8 cellular contexts compared by ENCODE assay signal in the genomic region with DNA sequence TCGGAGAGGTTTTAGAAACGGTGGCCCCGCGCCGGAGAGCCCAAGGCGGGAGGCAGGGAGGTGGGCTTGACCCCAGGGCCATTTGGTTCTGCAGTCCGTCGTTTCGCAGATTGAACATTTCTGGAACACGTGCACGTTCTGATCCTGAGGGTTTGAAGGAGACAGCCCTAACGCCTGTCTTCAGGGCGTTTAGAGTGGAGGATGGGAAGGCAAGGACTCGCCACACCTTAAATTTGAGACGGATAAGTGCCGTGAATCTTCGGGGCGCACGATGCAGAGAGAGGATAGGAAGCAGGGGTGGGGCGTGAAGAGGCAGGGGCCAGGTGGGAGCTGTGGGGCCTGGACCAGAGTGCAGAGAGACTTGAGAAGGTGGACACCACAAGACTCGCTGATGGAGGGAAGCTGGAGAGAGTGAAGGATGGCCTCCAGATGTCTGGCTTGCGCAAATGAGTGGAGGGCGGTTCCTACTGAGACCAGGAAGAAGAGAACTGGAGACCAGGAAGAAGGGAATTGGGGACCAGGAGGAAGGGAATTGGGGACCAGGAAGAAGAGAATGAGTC. TPM values are rescaled to one million over a fixed set of nuclear protein-coding genes. Genes with fewer than 3 reads are reported as not detected.
A peak's percentile ranks its signal among the peaks of the same experiment; 100 is the strongest.
DNase-seq lines count a peak whose midpoint lies in the region; ATAC-seq and TF ChIP-seq lines count a peak whose summit lies in the region.

No MANE protein-coding gene starts in this region.

- H3K4me1 ChIP-seq in heart right ventricle (peaks cover 0 to 42% (median 30%) of the 10 kb centered on the region in 9 donors), mesendoderm (ENCODE audit: control insufficient read depth, low read depth, low read length) (peaks cover 13% of the 10 kb centered on the region), upper lobe of right lung (peaks cover 30% of the 10 kb centered on the region)

- H2BK120ac ChIP-seq in mesendoderm (ENCODE audit: low read depth, low read length): no peak overlapping the region

- ATAC-seq in heart right ventricle: no peak
- no peak for ATAC-seq in Right ventricle myocardium inferior
- no peak for ATAC-seq in upper lobe of right lung
- no peak for ATAC-seq in HG02970 (IDR thresholded peaks at IDR 0.05; ENCODE audit: low FRiP score, unreplicated experiment)

- H3K9me3 ChIP-seq in heart right ventricle: no peaks in the 10 kb centered on the region
- H3K9me3 ChIP-seq in upper lobe of right lung: no peaks in the 10 kb centered on the region

- peak overlapping the region; percentile 71 for H3K4ac ChIP-seq in mesendoderm (ENCODE audit: low read depth, low read length)

- H2BK15ac ChIP-seq in mesendoderm (replicated peaks; ENCODE audit: low read depth): no peak overlapping the region

- DNase-seq in heart right ventricle: no peak
- no peak for DNase-seq in Right ventricle myocardium inferior (ENCODE audit: missing footprints)
- no peak for DNase-seq in astrocyte of the cerebellum (ENCODE audit: low read depth)
- no peak for DNase-seq in mesendoderm
- DNase-seq in upper lobe of right lung: no peak
- no peak for DNase-seq in HuH-7.5 (ENCODE audit: low spot score)
- DNase-seq in midbrain (lab: John Stamatoyannopoulos, UW): no peak

- no peak overlapping the region for H4K8ac ChIP-seq in mesendoderm (ENCODE audit: low read depth, low read length)

- 58 to 59% methylated on average over 23 of the region's 23 CpGs for WGBS in heart right ventricle, 2 donors
- no CpG with 5 or more reads among the region's 23 CpGs for WGBS in mesendoderm (ENCODE audit: extremely low coverage, insufficient coverage, low lambda C conversion rate)

- no peak overlapping the region for H3K18ac ChIP-seq in mesendoderm (ENCODE audit: low read length)

- peak overlapping the region; percentile 52 for H3K4me2 ChIP-seq in mesendoderm (ENCODE audit: low read length)

- H3K23ac ChIP-seq in mesendoderm (ENCODE audit: low read length): no peak overlapping the region

- H3K27ac ChIP-seq in heart right ventricle (no peak overlapping the region), mesendoderm (ENCODE audit: low read depth, low read length) (no peak overlapping the region), upper lobe of right lung (no peak overlapping the region)

- in situ Hi-C loops in astrocyte of the cerebellum (cut with HindIII; ENCODE audit: low sequenced_read_pairs): no loop called here

- H3K27me3 ChIP-seq in heart right ventricle: peaks cover 0 to 8% (median 0%) of the 10 kb centered on the region in 7 donors
- no peaks in the 10 kb centered on the region for H3K27me3 ChIP-seq in mesendoderm (ENCODE audit: insufficient read depth, low read length, poor library complexity)
- no peaks in the 10 kb centered on the region for H3K27me3 ChIP-seq in upper lobe of right lung

- H3K56ac ChIP-seq in mesendoderm (ENCODE audit: low read length): peak overlapping the region; percentile 88

- H3K4me3 ChIP-seq in heart right ventricle (peak overlapping the region in 9 of 10 donors; percentile 78 to 94 (median 89)), astrocyte of the cerebellum (ENCODE audit: low read depth, low read length) (peak overlapping the region; percentile 62), mesendoderm (ENCODE audit: low read length) (no peak overlapping the region), upper lobe of right lung (peak overlapping the region; percentile 79)

- peaks cover 24% of the 10 kb centered on the region for H3K79me1 ChIP-seq in mesendoderm (ENCODE audit: low read length)

- peak overlapping the region; percentile 91 for H3K9ac ChIP-seq in mesendoderm (ENCODE audit: low read length)

- intact Hi-C loops in heart right ventricle (cut with DNase I) (no loop called here), Right ventricle myocardium inferior (cut with DNase I) (no loop called here), upper lobe of right lung (cut with DNase I) (no loop called here)

- H3K36me3 ChIP-seq in heart right ventricle (peaks cover 0 to 3% (median 0%) of the 10 kb centered on the region in 9 donors), mesendoderm (ENCODE audit: control insufficient read depth, insufficient read depth, low read length) (peaks cover 2% of the 10 kb centered on the region), upper lobe of right lung (no peaks in the 10 kb centered on the region)

- H3K79me2 ChIP-seq in mesendoderm (ENCODE audit: control insufficient read depth, insufficient read depth, low read length): peaks cover 38% of the 10 kb centered on the region

- no peak overlapping the region for H2BK5ac ChIP-seq in mesendoderm (ENCODE audit: low read length)

- TF ChIP-seq CTCF in heart right ventricle (IDR thresholded peaks at IDR 0.05) (no peak), astrocyte of the cerebellum (IDR thresholded peaks at IDR 0.05; ENCODE audit: low read depth, low read length, missing control alignments) (no peak), upper lobe of right lung (IDR thresholded peaks at IDR 0.05) (no peak)

- H4K5ac ChIP-seq in mesendoderm (ENCODE audit: low read length): no peak overlapping the region

- H2AK5ac ChIP-seq in mesendoderm (ENCODE audit: low read length): peak overlapping the region; percentile 94

RNA-seq across cellular contexts. Expression of gene MIER2, which starts 0.8 kb away (rescaled TPM):
- total RNA-seq in heart right ventricle (10 to 100 TPM; 11.1 to 34.6 (median 16.3) TPM), Right ventricle myocardium inferior (16.3 TPM), upper lobe of right lung (43.1 TPM)
- 10 to 100 TPM; 25.1 to 30.4 TPM for polyA plus RNA-seq in heart right ventricle
- 36.3 TPM for polyA plus RNA-seq in mesendoderm (2013, experiment 1 of 2)
- polyA plus RNA-seq in mesendoderm (2013, experiment 2 of 2): 37.7 TPM

RNA-seq across cellular contexts. Expression of gene PLPP2, which starts 54.2 kb away (rescaled TPM):
- 1 to 10 TPM in 2 of 10 donors, under 1 TPM in 8; 0.14 to 2.8 (median 0.62) TPM for total RNA-seq in heart right ventricle
- under 1 TPM; 0.80 to 0.91 TPM for polyA plus RNA-seq in heart right ventricle
- 0.76 TPM for total RNA-seq in Right ventricle myocardium inferior
- polyA plus RNA-seq in mesendoderm (2013, experiment 1 of 2): 20.8 TPM
- polyA plus RNA-seq in mesendoderm (2013, experiment 2 of 2): 20.4 TPM
- 5.7 TPM for total RNA-seq in upper lobe of right lung
